In the genomic region with DNA sequence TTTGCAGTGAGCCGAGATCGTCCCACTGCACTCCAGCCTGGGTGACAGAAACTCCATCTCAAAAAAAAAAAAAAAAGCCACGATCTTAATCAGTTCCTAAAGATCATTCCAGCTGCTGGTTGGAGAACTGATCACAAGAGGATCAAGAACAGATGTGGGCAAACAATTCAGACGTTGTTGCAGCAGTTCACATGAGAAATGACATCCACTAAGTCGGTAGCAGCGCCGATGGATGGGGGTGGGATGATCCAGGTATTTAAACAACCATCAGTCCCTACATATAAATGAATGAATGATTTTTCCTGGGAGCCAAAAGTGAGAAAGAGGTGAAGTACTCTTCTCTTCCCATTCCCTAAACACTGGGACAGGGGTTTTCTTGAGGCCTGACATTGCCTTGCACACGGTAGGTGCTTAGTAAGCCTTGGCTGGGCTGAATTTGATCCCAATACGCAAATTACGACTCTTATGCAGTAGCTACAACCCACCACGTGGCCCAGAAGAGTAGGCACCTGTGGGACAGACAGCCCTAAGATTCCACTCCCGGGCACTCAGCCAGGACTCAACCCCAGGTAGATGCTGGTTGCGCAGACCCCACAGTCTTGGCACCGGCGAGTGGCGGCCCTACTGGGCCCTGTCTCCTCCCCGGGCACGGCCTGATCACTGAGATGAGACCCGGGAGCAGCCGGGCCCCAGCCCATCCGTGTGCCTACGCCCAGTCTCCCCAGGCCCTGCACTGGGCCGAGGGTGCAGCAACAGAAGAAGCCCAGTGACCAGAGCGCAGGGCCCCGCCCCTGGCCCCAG, we compare ENCODE assay signal across 1 cellular context.
TF ChIP-seq lines count a peak whose summit lies in the region.

No MANE protein-coding gene starts in this region.

TF ChIP-seq in H1, 55 proteins besides CTCF, POLR2A, EP300 and RAD21:
- TF ChIP-seq EGR1 (IDR thresholded peaks at IDR 0.05; ENCODE audit: borderline replicate concordance, low read depth, low read length) (no peak), ATF2 (IDR thresholded peaks at IDR 0.05; ENCODE audit: low read length) (no peak), EZH2 (IDR thresholded peaks at IDR 0.05; ENCODE audit: low read depth, low read length, severe bottlenecking) (no peak), SIN3A (conservative IDR thresholded peaks at IDR 0.05 in 1 of 2, IDR thresholded peaks at IDR 0.05 in 1 of 2; ENCODE audit: low read depth in 1 of 2, low read length in 2 of 2) (peak in 1 of 2 experiments; percentile 11; a peak in 1 of 4 replicates), SAP30 (IDR thresholded peaks at IDR 0.05; ENCODE audit: insufficient read depth, insufficient replicate concordance, low read length) (peak; percentile 29), CHD1 (IDR thresholded peaks at IDR 0.05; ENCODE audit: low read depth, low read length) (no peak), SP1 (IDR thresholded peaks at IDR 0.05; ENCODE audit: low read depth, low read length) (no peak), SP4 (IDR thresholded peaks at IDR 0.05; ENCODE audit: low read length) (no peak), NANOG (IDR thresholded peaks at IDR 0.05; ENCODE audit: insufficient read depth, low read depth, low read length, poor library complexity, severe bottlenecking) (no peak), TEAD4 (IDR thresholded peaks at IDR 0.05; ENCODE audit: low read depth, low read length) (no peak), KDM4A (IDR thresholded peaks at IDR 0.05; ENCODE audit: low read depth, low read length, severe bottlenecking) (peak; percentile 18), RXRA (IDR thresholded peaks at IDR 0.05; ENCODE audit: insufficient read depth, low read depth, low read length) (no peak), TBP (IDR thresholded peaks at IDR 0.05; ENCODE audit: low read depth, low read length) (0 out of 2 replicates have a peak, but pooled peaks have one; percentile 38), MAX (IDR thresholded peaks at IDR 0.05) (peak; percentile 71), SUZ12 (IDR thresholded peaks at IDR 0.05; ENCODE audit: low read length) (no peak), HDAC2 (IDR thresholded peaks at IDR 0.05; ENCODE audit: borderline replicate concordance in 1 of 2, low read depth in 2 of 2, low read length in 2 of 2) (no peak; a peak in 1 of 4 replicates), PHF8 (conservative IDR thresholded peaks at IDR 0.05; ENCODE audit: low read depth, low read length) (peak; percentile 37), JUND (IDR thresholded peaks at IDR 0.05; ENCODE audit: low read length) (no peak), ASH2L (IDR thresholded peaks at IDR 0.05; ENCODE audit: low read length) (peak; percentile 5), NRF1 (IDR thresholded peaks at IDR 0.05; ENCODE audit: low read depth, low read length) (no peak), CTBP2 (IDR thresholded peaks at IDR 0.05; ENCODE audit: borderline replicate concordance, insufficient read depth, insufficient read length, low read length) (no peak), FOSL1 (IDR thresholded peaks at IDR 0.05; ENCODE audit: insufficient read depth, low read depth, low read length) (no peak), MAFK (IDR thresholded peaks at IDR 0.05; ENCODE audit: low read depth, low read length) (no peak)
- TF ChIP-seq, protein P1, sequence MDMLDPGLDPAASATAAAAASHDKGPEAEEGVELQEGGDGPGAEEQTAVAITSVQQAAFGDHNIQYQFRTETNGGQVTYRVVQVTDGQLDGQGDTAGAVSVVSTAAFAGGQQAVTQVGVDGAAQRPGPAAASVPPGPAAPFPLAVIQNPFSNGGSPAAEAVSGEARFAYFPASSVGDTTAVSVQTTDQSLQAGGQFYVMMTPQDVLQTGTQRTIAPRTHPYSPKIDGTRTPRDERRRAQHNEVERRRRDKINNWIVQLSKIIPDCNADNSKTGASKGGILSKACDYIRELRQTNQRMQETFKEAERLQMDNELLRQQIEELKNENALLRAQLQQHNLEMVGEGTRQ (IDR thresholded peaks at IDR 0.05; ENCODE audit: low read length) = no peak
- TF ChIP-seq, protein P2, sequence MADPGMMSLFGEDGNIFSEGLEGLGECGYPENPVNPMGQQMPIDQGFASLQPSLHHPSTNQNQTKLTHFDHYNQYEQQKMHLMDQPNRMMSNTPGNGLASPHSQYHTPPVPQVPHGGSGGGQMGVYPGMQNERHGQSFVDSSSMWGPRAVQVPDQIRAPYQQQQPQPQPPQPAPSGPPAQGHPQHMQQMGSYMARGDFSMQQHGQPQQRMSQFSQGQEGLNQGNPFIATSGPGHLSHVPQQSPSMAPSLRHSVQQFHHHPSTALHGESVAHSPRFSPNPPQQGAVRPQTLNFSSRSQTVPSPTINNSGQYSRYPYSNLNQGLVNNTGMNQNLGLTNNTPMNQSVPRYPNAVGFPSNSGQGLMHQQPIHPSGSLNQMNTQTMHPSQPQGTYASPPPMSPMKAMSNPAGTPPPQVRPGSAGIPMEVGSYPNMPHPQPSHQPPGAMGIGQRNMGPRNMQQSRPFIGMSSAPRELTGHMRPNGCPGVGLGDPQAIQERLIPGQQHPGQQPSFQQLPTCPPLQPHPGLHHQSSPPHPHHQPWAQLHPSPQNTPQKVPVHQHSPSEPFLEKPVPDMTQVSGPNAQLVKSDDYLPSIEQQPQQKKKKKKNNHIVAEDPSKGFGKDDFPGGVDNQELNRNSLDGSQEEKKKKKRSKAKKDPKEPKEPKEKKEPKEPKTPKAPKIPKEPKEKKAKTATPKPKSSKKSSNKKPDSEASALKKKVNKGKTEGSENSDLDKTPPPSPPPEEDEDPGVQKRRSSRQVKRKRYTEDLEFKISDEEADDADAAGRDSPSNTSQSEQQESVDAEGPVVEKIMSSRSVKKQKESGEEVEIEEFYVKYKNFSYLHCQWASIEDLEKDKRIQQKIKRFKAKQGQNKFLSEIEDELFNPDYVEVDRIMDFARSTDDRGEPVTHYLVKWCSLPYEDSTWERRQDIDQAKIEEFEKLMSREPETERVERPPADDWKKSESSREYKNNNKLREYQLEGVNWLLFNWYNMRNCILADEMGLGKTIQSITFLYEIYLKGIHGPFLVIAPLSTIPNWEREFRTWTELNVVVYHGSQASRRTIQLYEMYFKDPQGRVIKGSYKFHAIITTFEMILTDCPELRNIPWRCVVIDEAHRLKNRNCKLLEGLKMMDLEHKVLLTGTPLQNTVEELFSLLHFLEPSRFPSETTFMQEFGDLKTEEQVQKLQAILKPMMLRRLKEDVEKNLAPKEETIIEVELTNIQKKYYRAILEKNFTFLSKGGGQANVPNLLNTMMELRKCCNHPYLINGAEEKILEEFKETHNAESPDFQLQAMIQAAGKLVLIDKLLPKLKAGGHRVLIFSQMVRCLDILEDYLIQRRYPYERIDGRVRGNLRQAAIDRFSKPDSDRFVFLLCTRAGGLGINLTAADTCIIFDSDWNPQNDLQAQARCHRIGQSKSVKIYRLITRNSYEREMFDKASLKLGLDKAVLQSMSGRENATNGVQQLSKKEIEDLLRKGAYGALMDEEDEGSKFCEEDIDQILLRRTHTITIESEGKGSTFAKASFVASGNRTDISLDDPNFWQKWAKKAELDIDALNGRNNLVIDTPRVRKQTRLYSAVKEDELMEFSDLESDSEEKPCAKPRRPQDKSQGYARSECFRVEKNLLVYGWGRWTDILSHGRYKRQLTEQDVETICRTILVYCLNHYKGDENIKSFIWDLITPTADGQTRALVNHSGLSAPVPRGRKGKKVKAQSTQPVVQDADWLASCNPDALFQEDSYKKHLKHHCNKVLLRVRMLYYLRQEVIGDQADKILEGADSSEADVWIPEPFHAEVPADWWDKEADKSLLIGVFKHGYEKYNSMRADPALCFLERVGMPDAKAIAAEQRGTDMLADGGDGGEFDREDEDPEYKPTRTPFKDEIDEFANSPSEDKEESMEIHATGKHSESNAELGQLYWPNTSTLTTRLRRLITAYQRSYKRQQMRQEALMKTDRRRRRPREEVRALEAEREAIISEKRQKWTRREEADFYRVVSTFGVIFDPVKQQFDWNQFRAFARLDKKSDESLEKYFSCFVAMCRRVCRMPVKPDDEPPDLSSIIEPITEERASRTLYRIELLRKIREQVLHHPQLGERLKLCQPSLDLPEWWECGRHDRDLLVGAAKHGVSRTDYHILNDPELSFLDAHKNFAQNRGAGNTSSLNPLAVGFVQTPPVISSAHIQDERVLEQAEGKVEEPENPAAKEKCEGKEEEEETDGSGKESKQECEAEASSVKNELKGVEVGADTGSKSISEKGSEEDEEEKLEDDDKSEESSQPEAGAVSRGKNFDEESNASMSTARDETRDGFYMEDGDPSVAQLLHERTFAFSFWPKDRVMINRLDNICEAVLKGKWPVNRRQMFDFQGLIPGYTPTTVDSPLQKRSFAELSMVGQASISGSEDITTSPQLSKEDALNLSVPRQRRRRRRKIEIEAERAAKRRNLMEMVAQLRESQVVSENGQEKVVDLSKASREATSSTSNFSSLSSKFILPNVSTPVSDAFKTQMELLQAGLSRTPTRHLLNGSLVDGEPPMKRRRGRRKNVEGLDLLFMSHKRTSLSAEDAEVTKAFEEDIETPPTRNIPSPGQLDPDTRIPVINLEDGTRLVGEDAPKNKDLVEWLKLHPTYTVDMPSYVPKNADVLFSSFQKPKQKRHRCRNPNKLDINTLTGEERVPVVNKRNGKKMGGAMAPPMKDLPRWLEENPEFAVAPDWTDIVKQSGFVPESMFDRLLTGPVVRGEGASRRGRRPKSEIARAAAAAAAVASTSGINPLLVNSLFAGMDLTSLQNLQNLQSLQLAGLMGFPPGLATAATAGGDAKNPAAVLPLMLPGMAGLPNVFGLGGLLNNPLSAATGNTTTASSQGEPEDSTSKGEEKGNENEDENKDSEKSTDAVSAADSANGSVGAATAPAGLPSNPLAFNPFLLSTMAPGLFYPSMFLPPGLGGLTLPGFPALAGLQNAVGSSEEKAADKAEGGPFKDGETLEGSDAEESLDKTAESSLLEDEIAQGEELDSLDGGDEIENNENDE (IDR thresholded peaks at IDR 0.05; ENCODE audit: insufficient replicate concordance, low read length) = no peak
